12 cellular contexts compared by ENCODE assay signal in the genomic region with DNA sequence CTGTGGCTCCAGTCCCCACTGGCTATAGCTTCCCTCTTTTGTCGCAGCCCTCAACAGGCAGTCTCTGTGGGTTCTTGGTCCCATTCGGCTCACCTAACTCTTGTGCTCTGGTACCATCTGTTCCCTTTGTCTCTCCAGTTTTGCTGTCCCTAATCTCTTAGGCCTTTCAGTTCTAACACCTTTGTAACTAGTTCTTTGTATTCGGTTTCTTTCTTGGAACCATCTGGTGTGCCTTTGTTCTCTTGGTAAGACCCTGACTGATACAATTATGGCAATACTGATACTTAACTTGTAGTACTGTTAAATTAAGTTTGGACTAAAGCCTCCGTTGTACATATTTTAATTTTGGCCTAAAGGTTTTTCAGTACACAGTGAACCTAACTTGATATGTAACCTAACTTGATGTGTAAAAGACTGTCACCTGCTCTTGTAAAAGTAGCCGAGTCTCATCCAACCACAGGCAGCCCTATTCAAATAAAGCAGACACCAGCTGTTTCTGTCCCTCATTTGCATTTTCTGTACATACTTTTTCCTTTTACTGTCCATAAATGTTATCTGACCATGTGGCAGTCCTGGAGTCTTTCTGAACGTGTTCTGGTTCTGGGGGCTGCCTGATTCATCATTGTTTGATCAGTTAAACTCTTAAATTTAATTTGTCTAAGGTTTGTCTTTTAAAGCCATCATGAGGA. TPM values are rescaled to one million over a fixed set of nuclear protein-coding genes. Genes with fewer than 3 reads are reported as not detected.
DNase-seq lines count a peak whose midpoint lies in the region; ATAC-seq and TF ChIP-seq lines count a peak whose summit lies in the region.
"Had no signal": no experiment of that assay in that cellular context is flagged by ENCODE, and none has a peak within 500 bp of the region (broad histone marks: within the 10 kb centered on the region; RNA-seq: fewer than 3 reads in every experiment).

No MANE protein-coding gene starts in this region.

- peak overlapping the region; percentile 9 for H3K4me3 Mint-ChIP-seq in activated naive CD8-positive, alpha-beta T cell
- no peak overlapping the region for H3K4me3 Mint-ChIP-seq in activated naive CD8-positive, alpha-beta T cell treated with anti-CD3 and anti-CD28 coated beads, Interleukin-2, amount 50 U/mL, for 24 hours
- H3K4me3 Mint-ChIP-seq in mesothelial cell of epicardium, result no peak overlapping the region
- H3K4me3 Mint-ChIP-seq: CD4-positive, alpha-beta T cell had no signal

- WGBS in transverse colon (ENCODE audit: low coverage in 1 of 2), 2 donors, result 63 to 65% methylated on average over 2 to 6 of the region's 6 CpGs

- no peak for DNase-seq in activated naive CD8-positive, alpha-beta T cell treated with anti-CD3 and anti-CD28 coated beads, Interleukin-2, amount 50 U/mL, for 24 hours
- DNase-seq in NCI-H526 treated with DMSO at 0.1 percent for 48 hours (lab: John Stamatoyannopoulos, UW) (peak; percentile 84), transverse colon (no peak), midbrain (lab: John Stamatoyannopoulos, UW) (no peak), GM13976 (ENCODE audit: low spot score) (no peak), mesothelial cell of epicardium (ENCODE audit: low spot score in 2 of 2, unreplicated experiment in 2 of 2) (no peak)
- DNase-seq: CD4-positive, alpha-beta T cell; heart left ventricle; NCI-H1417 had no signal

- H3K27me3 Mint-ChIP-seq in activated naive CD8-positive, alpha-beta T cell, result no peaks in the 10 kb centered on the region
- H3K27me3 Mint-ChIP-seq in activated naive CD8-positive, alpha-beta T cell treated with anti-CD3 and anti-CD28 coated beads, Interleukin-2, amount 50 U/mL, for 24 hours, result no peaks in the 10 kb centered on the region
- no peaks in the 10 kb centered on the region for H3K27me3 Mint-ChIP-seq in mesothelial cell of epicardium (ENCODE audit: low read depth)
- H3K27me3 Mint-ChIP-seq: CD4-positive, alpha-beta T cell had no signal

- peak overlapping the region; percentile 38 to 77 (median 66) for H3K27ac ChIP-seq in transverse colon
- H3K27ac ChIP-seq: heart left ventricle, skin epidermis had no signal

- TF ChIP-seq POLR2A in transverse colon (IDR thresholded peaks at IDR 0.05), result no peak

- ATAC-seq in activated naive CD8-positive, alpha-beta T cell treated with anti-CD3 and anti-CD28 coated beads, Interleukin-2, amount 50 U/mL, for 24 hours, result no peak
- peak; percentile 60 for ATAC-seq in HG02870 (IDR thresholded peaks at IDR 0.05; ENCODE audit: unreplicated experiment)
- ATAC-seq: heart left ventricle had no signal

- no peaks in the 10 kb centered on the region for H3K9me3 Mint-ChIP-seq in activated naive CD8-positive, alpha-beta T cell (ENCODE audit: low read depth)
- no peaks in the 10 kb centered on the region for H3K9me3 Mint-ChIP-seq in activated naive CD8-positive, alpha-beta T cell treated with anti-CD3 and anti-CD28 coated beads, Interleukin-2, amount 50 U/mL, for 24 hours
- H3K9me3 Mint-ChIP-seq in mesothelial cell of epicardium, result no peaks in the 10 kb centered on the region
- H3K9me3 Mint-ChIP-seq: CD4-positive, alpha-beta T cell had no signal

- H3K9me3 ChIP-seq in transverse colon, result no peaks in the 10 kb centered on the region
- H3K9me3 ChIP-seq: heart left ventricle had no signal

- no peak for TF ChIP-seq CTCF in transverse colon (IDR thresholded peaks at IDR 0.05)
- no peak for TF ChIP-seq CTCF in GM13976 (IDR thresholded peaks at IDR 0.05; ENCODE audit: borderline replicate concordance, control extremely low read depth, extremely low read depth, insufficient read depth, missing control alignments)
- TF ChIP-seq CTCF in mesothelial cell of epicardium (IDR thresholded peaks at IDR 0.05; ENCODE audit: unreplicated experiment), result no peak

- peaks cover 54% of the 10 kb centered on the region for H3K4me1 Mint-ChIP-seq in activated naive CD8-positive, alpha-beta T cell (ENCODE audit: low read depth)
- H3K4me1 Mint-ChIP-seq in activated naive CD8-positive, alpha-beta T cell treated with anti-CD3 and anti-CD28 coated beads, Interleukin-2, amount 50 U/mL, for 24 hours, result peaks cover 78% of the 10 kb centered on the region
- H3K4me1 Mint-ChIP-seq in mesothelial cell of epicardium, result peaks cover 25% of the 10 kb centered on the region

- H3K4me1 ChIP-seq in transverse colon, result peaks cover 0 to 46% (median 17%) of the 10 kb centered on the region in 4 donors

- H3K27me3 ChIP-seq in transverse colon, result no peaks in the 10 kb centered on the region
- H3K27me3 ChIP-seq: heart left ventricle had no signal

- no peaks in the 10 kb centered on the region for H3K36me3 ChIP-seq in transverse colon
- H3K36me3 ChIP-seq: heart left ventricle had no signal

- no peak for TF ChIP-seq EP300 in transverse colon (IDR thresholded peaks at IDR 0.05; ENCODE audit: low read depth)

- H3K27ac Mint-ChIP-seq in activated naive CD8-positive, alpha-beta T cell, result peak overlapping the region; percentile 52
- H3K27ac Mint-ChIP-seq in activated naive CD8-positive, alpha-beta T cell treated with anti-CD3 and anti-CD28 coated beads, Interleukin-2, amount 50 U/mL, for 24 hours, result no peak overlapping the region
- H3K27ac Mint-ChIP-seq in mesothelial cell of epicardium, result no peak overlapping the region
- H3K27ac Mint-ChIP-seq: CD4-positive, alpha-beta T cell had no signal

- intact Hi-C loops in transverse colon (cut with DNase I; ENCODE audit: low total_unique reads), result no loop called here

- H3K36me3 Mint-ChIP-seq in activated naive CD8-positive, alpha-beta T cell, result peaks cover 2% of the 10 kb centered on the region
- no peaks in the 10 kb centered on the region for H3K36me3 Mint-ChIP-seq in activated naive CD8-positive, alpha-beta T cell treated with anti-CD3 and anti-CD28 coated beads, Interleukin-2, amount 50 U/mL, for 24 hours (ENCODE audit: low read depth)
- no peaks in the 10 kb centered on the region for H3K36me3 Mint-ChIP-seq in mesothelial cell of epicardium

- H3K4me3 ChIP-seq in transverse colon, result no peak overlapping the region
- H3K4me3 ChIP-seq: heart left ventricle, skin epidermis had no signal

- in situ Hi-C loops in transverse colon (cut with MboI; ENCODE audit: low pct_ligation_motif_present in 1 of 4, low pct_unique_long_range_greater_than_20kb in 1 of 4, low sequenced_read_pairs in 3 of 4) (loop anchor here in 1 of 4 donors (25.0 kb wide), 1 partner anchor 685 kb away; no protein-coding TSS in a partner anchor), GM13976 (cut with MboI; ENCODE audit: low sequenced_read_pairs, unreplicated experiment) (no loop called here)

RNA-seq across cellular contexts. Expression of a gene that starts 4.8 kb away (rescaled TPM):
- total RNA-seq in transverse colon, result 10 to 100 TPM; 18.9 to 58.4 (median 31.7) TPM
- 25.8 to 27.6 TPM (median 27.3 TPM) in 3 replicates for total RNA-seq in mesothelial cell of epicardium

RNA-seq across cellular contexts. Expression of a gene that starts 7.3 kb away (rescaled TPM):
- 10 to 100 TPM; 40.4 to 99.6 (median 71.6) TPM for total RNA-seq in transverse colon
- total RNA-seq in mesothelial cell of epicardium, result 45.1 to 50.1 TPM (median 46.2 TPM) in 3 replicates
